Comparison of ENCODE assay signal across 28 cellular contexts in genomic region chr1:70194601-70195000, GRCh38.
"Had no signal": no experiment of that assay in that cellular context is flagged by ENCODE, and none has a peak within 500 bp of the region (broad histone marks: within the 10 kb centered on the region; RNA-seq: fewer than 3 reads in every experiment).

No MANE protein-coding gene starts in this region.

- H3K27me3 ChIP-seq: neural progenitor cell, ovary, right lobe of liver, sigmoid colon, spleen, suprapubic skin, testis, tibial artery, transverse colon, upper lobe of right lung, uterus had no signal

- H3K9me3 ChIP-seq: ovary, psoas muscle, right lobe of liver, suprapubic skin, testis, tibial artery, transverse colon, upper lobe of right lung, uterus had no signal

- H3K27ac ChIP-seq: neural progenitor cell, ovary, parathyroid adenoma, psoas muscle, right lobe of liver, sigmoid colon, spleen, suprapubic skin, testis, tibial artery, transverse colon, upper lobe of right lung, uterus had no signal

- H3K36me3 ChIP-seq: neural progenitor cell, ovary, right lobe of liver, sigmoid colon, spleen, suprapubic skin, tibial artery, transverse colon, upper lobe of right lung, uterus had no signal

- H3K4me2 ChIP-seq: neural progenitor cell, smooth muscle cell had no signal

- DNase-seq: natural killer cell; occipital lobe; ovary; posterior cingulate gyrus; psoas muscle; right cardiac atrium; right lobe of liver; sigmoid colon; spleen; stimulated activated CD4-positive, alpha-beta T cell treated with anti-CD3 and anti-CD28 coated beads, Interleukin-12 subunit alpha, Interleukin-12 subunit beta, amount 100 ng/mL, for 4 hours; stimulated activated CD4-positive, alpha-beta T cell treated with anti-CD3 and anti-CD28 coated beads, Interleukin-1b, Interleukin-23, amount 100 ng/mL, for 48 hours; stimulated activated CD4-positive, alpha-beta T cell treated with anti-CD3 and anti-CD28 coated beads, Interleukin-4, amount 100 ng/mL, for 1 hour; stimulated activated CD4-positive, alpha-beta T cell treated with anti-CD3 and anti-CD28 coated beads, Interleukin-4, amount 100 ng/mL, for 4 hours; stimulated activated CD8-positive, alpha-beta memory T cell treated with anti-CD3 and anti-CD28 coated beads, Interleukin-4, amount 100 ng/mL, for 48 hours; stimulated activated naive CD4-positive, alpha-beta T cell; stimulated activated naive CD8-positive, alpha-beta T cell treated with anti-CD3 and anti-CD28 coated beads, Interleukin-15, amount 100 ng/mL, for 72 hours; stimulated activated naive CD8-positive, alpha-beta T cell treated with anti-CD3 and anti-CD28 coated beads, Interleukin-15, Interleukin-2, amounts not matched to agents 100 U/mL and 50 U/mL, for 24 hours; substantia nigra; testis; tibial artery; transverse colon; upper lobe of right lung; uterus had no signal

- H3K4me3 ChIP-seq: neural progenitor cell, ovary, psoas muscle, right lobe of liver, sigmoid colon, smooth muscle cell, spleen, suprapubic skin, testis, tibial artery, transverse colon, upper lobe of right lung, uterus had no signal

- H3K9ac ChIP-seq: neural progenitor cell, parathyroid adenoma had no signal

- H3K4me1 ChIP-seq: neural progenitor cell, parathyroid adenoma, psoas muscle, sigmoid colon, suprapubic skin, testis, tibial artery, transverse colon, upper lobe of right lung, uterus had no signal

- ATAC-seq: natural killer cell; psoas muscle; right cardiac atrium; right lobe of liver; stimulated activated memory B cell treated with anti-CD40 and anti-IgM and Interleukin-4, amounts not matched to agents 10 μg/mL and 1 μg/mL and 100 μg/mL, for 72 hours; stimulated activated naive CD8-positive, alpha-beta T cell treated with anti-CD3 and anti-CD28 coated beads, Interleukin-15, amount 100 ng/mL, for 72 hours; stimulated activated naive CD8-positive, alpha-beta T cell treated with anti-CD3 and anti-CD28 coated beads, Interleukin-15, Interleukin-2, amounts not matched to agents 100 U/mL and 50 U/mL, for 24 hours; upper lobe of right lung had no signal

- H2AFZ ChIP-seq: neural progenitor cell, parathyroid adenoma had no signal
